ENCODE assay signal across 2 cellular contexts in the genomic region with DNA sequence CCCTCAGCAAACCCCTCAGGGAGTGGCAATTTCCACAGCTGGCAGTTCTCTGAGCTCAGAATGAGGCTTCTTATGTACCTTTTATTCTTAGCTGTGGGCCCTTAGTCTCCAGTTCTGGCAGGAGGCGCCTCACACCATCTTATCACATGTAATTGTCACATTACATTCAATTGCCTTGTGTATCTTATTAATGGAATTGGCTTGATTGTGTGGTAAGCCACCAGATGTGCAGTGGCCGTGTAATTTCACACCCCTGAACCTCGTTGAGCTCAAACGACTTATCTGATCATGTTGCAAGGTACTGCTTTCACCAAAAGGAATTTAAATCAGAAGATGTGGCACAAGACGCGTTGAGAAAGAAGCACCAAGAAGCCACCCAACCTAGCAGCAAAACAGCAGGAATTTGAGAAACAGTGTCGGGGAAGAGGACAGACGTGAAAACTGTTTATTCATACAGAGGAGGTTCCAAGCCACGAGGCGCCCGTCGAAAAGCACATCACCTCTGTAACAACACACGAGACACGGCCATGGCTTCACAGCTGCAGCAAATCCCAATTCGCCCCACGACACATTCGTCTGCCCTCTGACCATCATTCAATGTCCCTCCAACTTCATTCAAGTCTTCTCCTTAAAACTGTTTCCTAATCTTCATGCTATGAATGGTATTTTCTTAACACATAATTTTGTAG.
TF ChIP-seq lines count a peak whose summit lies in the region.

No MANE protein-coding gene starts in this region.

TF ChIP-seq in WTC11, 78 proteins besides CTCF, POLR2A, EP300 and RAD21:
- TF ChIP-seq, protein P1, sequence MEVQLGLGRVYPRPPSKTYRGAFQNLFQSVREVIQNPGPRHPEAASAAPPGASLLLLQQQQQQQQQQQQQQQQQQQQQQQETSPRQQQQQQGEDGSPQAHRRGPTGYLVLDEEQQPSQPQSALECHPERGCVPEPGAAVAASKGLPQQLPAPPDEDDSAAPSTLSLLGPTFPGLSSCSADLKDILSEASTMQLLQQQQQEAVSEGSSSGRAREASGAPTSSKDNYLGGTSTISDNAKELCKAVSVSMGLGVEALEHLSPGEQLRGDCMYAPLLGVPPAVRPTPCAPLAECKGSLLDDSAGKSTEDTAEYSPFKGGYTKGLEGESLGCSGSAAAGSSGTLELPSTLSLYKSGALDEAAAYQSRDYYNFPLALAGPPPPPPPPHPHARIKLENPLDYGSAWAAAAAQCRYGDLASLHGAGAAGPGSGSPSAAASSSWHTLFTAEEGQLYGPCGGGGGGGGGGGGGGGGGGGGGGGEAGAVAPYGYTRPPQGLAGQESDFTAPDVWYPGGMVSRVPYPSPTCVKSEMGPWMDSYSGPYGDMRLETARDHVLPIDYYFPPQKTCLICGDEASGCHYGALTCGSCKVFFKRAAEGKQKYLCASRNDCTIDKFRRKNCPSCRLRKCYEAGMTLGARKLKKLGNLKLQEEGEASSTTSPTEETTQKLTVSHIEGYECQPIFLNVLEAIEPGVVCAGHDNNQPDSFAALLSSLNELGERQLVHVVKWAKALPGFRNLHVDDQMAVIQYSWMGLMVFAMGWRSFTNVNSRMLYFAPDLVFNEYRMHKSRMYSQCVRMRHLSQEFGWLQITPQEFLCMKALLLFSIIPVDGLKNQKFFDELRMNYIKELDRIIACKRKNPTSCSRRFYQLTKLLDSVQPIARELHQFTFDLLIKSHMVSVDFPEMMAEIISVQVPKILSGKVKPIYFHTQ (CRISPR knock-in tag; IDR thresholded peaks at IDR 0.05): no peak
- TF ChIP-seq, protein P2, sequence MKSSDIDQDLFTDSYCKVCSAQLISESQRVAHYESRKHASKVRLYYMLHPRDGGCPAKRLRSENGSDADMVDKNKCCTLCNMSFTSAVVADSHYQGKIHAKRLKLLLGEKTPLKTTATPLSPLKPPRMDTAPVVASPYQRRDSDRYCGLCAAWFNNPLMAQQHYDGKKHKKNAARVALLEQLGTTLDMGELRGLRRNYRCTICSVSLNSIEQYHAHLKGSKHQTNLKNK (CRISPR knock-in tag; IDR thresholded peaks at IDR 0.05): no peak
- no peak for TF ChIP-seq NFYB (CRISPR knock-in tag; conservative IDR thresholded peaks at IDR 0.05; ENCODE audit: low read depth)
- TF ChIP-seq, protein P3, sequence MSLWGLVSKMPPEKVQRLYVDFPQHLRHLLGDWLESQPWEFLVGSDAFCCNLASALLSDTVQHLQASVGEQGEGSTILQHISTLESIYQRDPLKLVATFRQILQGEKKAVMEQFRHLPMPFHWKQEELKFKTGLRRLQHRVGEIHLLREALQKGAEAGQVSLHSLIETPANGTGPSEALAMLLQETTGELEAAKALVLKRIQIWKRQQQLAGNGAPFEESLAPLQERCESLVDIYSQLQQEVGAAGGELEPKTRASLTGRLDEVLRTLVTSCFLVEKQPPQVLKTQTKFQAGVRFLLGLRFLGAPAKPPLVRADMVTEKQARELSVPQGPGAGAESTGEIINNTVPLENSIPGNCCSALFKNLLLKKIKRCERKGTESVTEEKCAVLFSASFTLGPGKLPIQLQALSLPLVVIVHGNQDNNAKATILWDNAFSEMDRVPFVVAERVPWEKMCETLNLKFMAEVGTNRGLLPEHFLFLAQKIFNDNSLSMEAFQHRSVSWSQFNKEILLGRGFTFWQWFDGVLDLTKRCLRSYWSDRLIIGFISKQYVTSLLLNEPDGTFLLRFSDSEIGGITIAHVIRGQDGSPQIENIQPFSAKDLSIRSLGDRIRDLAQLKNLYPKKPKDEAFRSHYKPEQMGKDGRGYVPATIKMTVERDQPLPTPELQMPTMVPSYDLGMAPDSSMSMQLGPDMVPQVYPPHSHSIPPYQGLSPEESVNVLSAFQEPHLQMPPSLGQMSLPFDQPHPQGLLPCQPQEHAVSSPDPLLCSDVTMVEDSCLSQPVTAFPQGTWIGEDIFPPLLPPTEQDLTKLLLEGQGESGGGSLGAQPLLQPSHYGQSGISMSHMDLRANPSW (CRISPR knock-in tag; conservative IDR thresholded peaks at IDR 0.05; ENCODE audit: low read depth): no peak
- no peak for TF ChIP-seq ESRRA (CRISPR knock-in tag; IDR thresholded peaks at IDR 0.05; ENCODE audit: borderline replicate concordance)
- no peak for TF ChIP-seq ZNF263 (CRISPR knock-in tag; IDR thresholded peaks at IDR 0.05; ENCODE audit: low read depth)

TF ChIP-seq in HEK293T, 16 proteins besides CTCF, POLR2A, EP300 and RAD21:
- no peak for TF ChIP-seq FOXK2 (IDR thresholded peaks at IDR 0.05)
